8 cellular contexts compared by ENCODE assay signal in genomic region chr20:41135187-41135887, GRCh38. TPM values are rescaled to one million over a fixed set of nuclear protein-coding genes. Genes with fewer than 3 reads are reported as not detected.
DNase-seq lines count a peak whose midpoint lies in the region; ATAC-seq and TF ChIP-seq lines count a peak whose summit lies in the region.

No MANE protein-coding gene starts in this region.

- H3K36me3 ChIP-seq in transverse colon (no peaks in the 10 kb centered on the region), ovary (no peaks in the 10 kb centered on the region)

- H3K9me3 ChIP-seq in transverse colon = no peaks in the 10 kb centered on the region
- H3K9me3 ChIP-seq in ovary = no peaks in the 10 kb centered on the region

- peak; percentile 34 for DNase-seq in DMS153 treated with DMSO at 0.1 percent for 48 hours (lab: John Stamatoyannopoulos, UW; ENCODE audit: unreplicated experiment)
- no peak for DNase-seq in DMS153 (lab: John Stamatoyannopoulos, UW)
- peak; percentile 20 for DNase-seq in NCI-H1048 (lab: John Stamatoyannopoulos, UW)
- DNase-seq in choroid plexus epithelial cell (ENCODE audit: low read depth) = peak; percentile 56
- peak; percentile 88 for DNase-seq in mesenteric fat pad (ENCODE audit: low spot score)
- peak; percentile 60 for DNase-seq in transverse colon
- DNase-seq in ovary = no peak

- TF ChIP-seq EP300 in transverse colon (IDR thresholded peaks at IDR 0.05; ENCODE audit: low read depth) (no peak), ovary (IDR thresholded peaks at IDR 0.05) (no peak)

- intact Hi-C loops in transverse colon (cut with DNase I; ENCODE audit: low total_unique reads) = no loop called here
- intact Hi-C loops in ovary (cut with DNase I) = no loop called here

- peaks cover 8 to 29% (median 16%) of the 10 kb centered on the region in 4 donors for H3K4me1 ChIP-seq in transverse colon
- peaks cover 13% of the 10 kb centered on the region for H3K4me1 ChIP-seq in ovary (ENCODE audit: insufficient read depth)

- 57 to 100% methylated on average over 3 to 13 of the region's 13 CpGs for WGBS in transverse colon (ENCODE audit: low coverage in 1 of 2), 2 donors
- 69 to 72% (median 71%) methylated on average over 13 of the region's 13 CpGs for WGBS in ovary, 3 donors

- peak; percentile 8 to 17 for ATAC-seq in activated CD4-positive, CD25-positive, alpha-beta regulatory T cell treated with anti-CD3 and anti-CD28 coated beads, Interleukin-2, amount 50 U/mL, for 24 hours

- no peak overlapping the region for H3K4me3 ChIP-seq in choroid plexus epithelial cell (ENCODE audit: low read depth, low read length)
- no peak overlapping the region for H3K4me3 ChIP-seq in transverse colon
- no peak overlapping the region for H3K4me3 ChIP-seq in ovary

- H3K27ac ChIP-seq in transverse colon (no peak overlapping the region), ovary (no peak overlapping the region)

- H3K27me3 ChIP-seq in transverse colon (no peaks in the 10 kb centered on the region), ovary (no peaks in the 10 kb centered on the region)

- in situ Hi-C loops in transverse colon (cut with MboI; ENCODE audit: low pct_ligation_motif_present in 1 of 4, low pct_unique_long_range_greater_than_20kb in 1 of 4, low sequenced_read_pairs in 3 of 4) = no loop called here

- TF ChIP-seq POLR2A in transverse colon (IDR thresholded peaks at IDR 0.05) (no peak), ovary (IDR thresholded peaks at IDR 0.05) (no peak)

- TF ChIP-seq CTCF in choroid plexus epithelial cell (conservative IDR thresholded peaks at IDR 0.05; ENCODE audit: low read depth, low read length) (peak; percentile 89), transverse colon (IDR thresholded peaks at IDR 0.05) (peak; percentile 67 to 81 (median 74)), ovary (IDR thresholded peaks at IDR 0.05) (peak in 1 of 3 donors; percentile 15)

RNA-seq across cellular contexts. Expression of gene PLCG1, which starts 2.0 kb away (rescaled TPM):
- total RNA-seq in mesenteric fat pad (76.1 TPM), transverse colon (100 to 1,000 TPM in 3 of 4 donors, 10 to 100 TPM in 1; 82.7 to 377 (median 155) TPM), ovary (100 to 1,000 TPM in 5 of 7 donors, 10 to 100 TPM in 2; 63.0 to 158 (median 104) TPM)
- polyA plus RNA-seq in ovary = 10 to 100 TPM; 56.1 to 77.2 TPM

Comparison
In these comparisons a context has a peak if more than half of its experiments do, and no peak if none do; other contexts are left out.
1. DNase-seq: peak in DMS153 treated with DMSO at 0.1 percent for 48 hours (single experiment), NCI-H1048 (single experiment), choroid plexus epithelial cell (single experiment), mesenteric fat pad (single experiment) and transverse colon (single experiment); none in DMS153 (single experiment) and ovary (0 of 5).